1 cellular context compared by ENCODE assay signal in genomic region chr16:85428899-85429775, GRCh38.
TF ChIP-seq lines count a peak whose summit lies in the region.

No MANE protein-coding gene starts in this region.

TF ChIP-seq in GM12891, 5 proteins besides CTCF, POLR2A, EP300 and RAD21:
- TF ChIP-seq TAF1 (IDR thresholded peaks at IDR 0.05; ENCODE audit: low read depth, low read length) (no peak), POU2F2 (IDR thresholded peaks at IDR 0.05; ENCODE audit: low read depth, low read length) (no peak), POLR2AphosphoS5 (IDR thresholded peaks at IDR 0.05; ENCODE audit: low read depth, low read length) (no peak)
